20 cellular contexts compared by ENCODE assay signal in the genomic region with DNA sequence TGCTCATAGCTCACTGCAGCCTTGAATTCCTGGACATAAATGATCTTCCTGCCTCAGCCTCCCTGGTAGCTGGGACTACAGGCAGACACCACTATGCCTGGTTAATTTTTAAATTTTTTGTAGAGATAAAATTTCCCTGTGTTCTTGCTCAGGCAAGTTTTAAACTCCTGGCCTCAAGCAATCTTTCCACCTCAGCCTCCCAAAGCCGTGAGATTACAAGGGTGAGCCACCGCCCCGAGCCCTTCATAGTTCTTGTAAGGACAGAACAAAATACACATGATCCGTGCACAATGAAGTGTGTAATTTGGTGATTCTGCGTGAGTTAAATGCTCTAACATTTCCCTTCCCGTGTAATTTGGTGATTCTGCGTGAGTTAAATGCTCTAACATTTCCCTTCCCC. TPM values are rescaled to one million over a fixed set of nuclear protein-coding genes. Genes with fewer than 3 reads are reported as not detected.
DNase-seq lines count a peak whose midpoint lies in the region; ATAC-seq, FAIRE-seq and TF ChIP-seq lines count a peak whose summit lies in the region.
"Had no signal": no experiment of that assay in that cellular context is flagged by ENCODE, and none has a peak within 500 bp of the region (broad histone marks: within the 10 kb centered on the region; RNA-seq: fewer than 3 reads in every experiment).

No MANE protein-coding gene starts in this region.

- H4K91ac ChIP-seq in trophoblast cell (ENCODE audit: low read depth, low read length): no peak overlapping the region

- WGBS in HepG2 (ENCODE audit: low lambda C conversion rate): 71% methylated on average over 7 of the region's 7 CpGs
- WGBS in right lobe of liver (ENCODE audit: insufficient coverage, low coverage, low lambda C conversion rate, missing lambda C conversion rate): 85% methylated on average over 7 of the region's 7 CpGs
- no CpG with 5 or more reads among the region's 7 CpGs for WGBS in trophoblast cell (ENCODE audit: extremely low coverage, insufficient coverage, insufficient read length)
- 28 to 45% (median 30%) methylated on average over 7 of the region's 7 CpGs for WGBS in psoas muscle, 3 donors

- H2BK5ac ChIP-seq in trophoblast cell (ENCODE audit: low read depth, low read length, poor library complexity): no peak overlapping the region

- in situ Hi-C loops in HepG2 (cut with HindIII; ENCODE audit: extremely low pct_ligation_motif_present, low pct_unique_long_range_greater_than_20kb): no loop called here

- no peak overlapping the region for H3K4me3 ChIP-seq in HepG2 (replicated peaks in 1 of 3; ENCODE audit: insufficient read depth in 1 of 3, low read depth in 2 of 3, low read length in 3 of 3)
- H3K4me3 ChIP-seq in right lobe of liver: no peak overlapping the region
- H3K4me3 ChIP-seq in keratinocyte (ENCODE audit: control insufficient read depth in 2 of 3, extremely low read depth in 1 of 3, insufficient read depth in 2 of 3, low read depth in 1 of 3, low read length in 3 of 3): no peak overlapping the region
- H3K4me3 ChIP-seq in trophoblast cell (ENCODE audit: low read depth, low read length): no peak overlapping the region
- no peak overlapping the region for H3K4me3 ChIP-seq in psoas muscle
- H3K4me3 ChIP-seq: A549, GM12878, GM23248, HAP-1 had no signal

- CTCF ChIA-PET in HepG2 (lab: Yijun Ruan, JAX; ENCODE audit: low intra/inter-chr PET ratio, low total read pairs): no interaction called here

- H2BK120ac ChIP-seq in trophoblast cell (ENCODE audit: insufficient read depth, low read length, poor library complexity): no peak overlapping the region

- H2AK5ac ChIP-seq in trophoblast cell (ENCODE audit: low read length): no peak overlapping the region

- no peaks in the 10 kb centered on the region for H3K9me1 ChIP-seq in keratinocyte (ENCODE audit: control insufficient read depth, extremely low read depth, insufficient read depth, low read length)

- no peak for DNase-seq in HepG2 (ENCODE audit: low spot score)
- no peak for DNase-seq in right lobe of liver
- no peak for DNase-seq in keratinocyte (ENCODE audit: low read depth, low spot score)
- peak; percentile 33 to 51 for DNase-seq in trophoblast cell
- DNase-seq in psoas muscle: no peak
- no peak for DNase-seq in NCI-H446 (lab: John Stamatoyannopoulos, UW)
- no peak for DNase-seq in Kasumi-1 (lab: John Stamatoyannopoulos, UW)
- DNase-seq: AML-193; CD4-positive, alpha-beta T cell; DMS 273 treated with DMSO at 0.1 percent for 48 hours; DMS53; DND-41; EL; GM23248 had no signal

- no peak overlapping the region for H4K12ac ChIP-seq in trophoblast cell (ENCODE audit: low read depth, low read length)

- no peak for TF ChIP-seq POLR2A in HepG2 (IDR thresholded peaks at IDR 0.05; ENCODE audit: insufficient read depth in 1 of 2, low read depth in 2 of 2, low read length in 2 of 2)
- no peak for TF ChIP-seq POLR2A in right lobe of liver (IDR thresholded peaks at IDR 0.05)

- H2BK12ac ChIP-seq in trophoblast cell (ENCODE audit: low read length): no peak overlapping the region

- POLR2A ChIA-PET in HepG2 (lab: Yijun Ruan, JAX): no interaction called here

- H3K79me2 ChIP-seq in HepG2 (ENCODE audit: insufficient read depth, low read length): no peaks in the 10 kb centered on the region
- no peaks in the 10 kb centered on the region for H3K79me2 ChIP-seq in keratinocyte (ENCODE audit: control insufficient read depth, insufficient read depth, low read length)
- no peaks in the 10 kb centered on the region for H3K79me2 ChIP-seq in trophoblast cell (ENCODE audit: control insufficient read depth, insufficient read depth, low read length, poor library complexity)

- no peak overlapping the region for H3K18ac ChIP-seq in trophoblast cell (ENCODE audit: low read length)

- ATAC-seq in HepG2: no peak
- no peak for ATAC-seq in right lobe of liver
- ATAC-seq in psoas muscle: no peak
- ATAC-seq: A549, GM12878 had no signal

- BruUV-seq in HepG2 (replicated peaks; lab: Mats Ljungman, UMichigan): no TSS peak

- no peak for TF ChIP-seq RAD21 in HepG2 (CRISPR knock-in tag; IDR thresholded peaks at IDR 0.05)

- H3K4me1 ChIP-seq in HepG2 (ENCODE audit: insufficient read depth, low read length) (no peaks in the 10 kb centered on the region), right lobe of liver (no peaks in the 10 kb centered on the region), keratinocyte (ENCODE audit: control insufficient read depth, extremely low read depth, insufficient read depth, low read length) (peaks cover 7% of the 10 kb centered on the region), trophoblast cell (ENCODE audit: control insufficient read depth in 1 of 2, insufficient read depth in 2 of 2, low read length in 2 of 2) (peaks cover 0 to 1% of the 10 kb centered on the region in 2 experiments), psoas muscle (no peaks in the 10 kb centered on the region)
- H3K4me1 ChIP-seq: A549 had no signal

- H2AFZ ChIP-seq in HepG2 (ENCODE audit: low read length) (no peak overlapping the region), keratinocyte (ENCODE audit: control insufficient read depth, low read length) (peak overlapping the region; percentile 69), trophoblast cell (ENCODE audit: insufficient read depth, low read length, poor library complexity) (no peak overlapping the region)
- H2AFZ ChIP-seq: GM23248 had no signal

- H3K79me1 ChIP-seq in trophoblast cell (ENCODE audit: low read length): peaks cover 2% of the 10 kb centered on the region

- intact Hi-C loops in HepG2 (cut with micrococcal nuclease; ENCODE audit: unreplicated experiment) (no loop called here), right lobe of liver (cut with DNase I) (no loop called here), psoas muscle (cut with DNase I) (no loop called here)

- H4K8ac ChIP-seq in trophoblast cell (ENCODE audit: low read depth, low read length): no peak overlapping the region

- FAIRE-seq in HepG2 (lab: Jason Lieb, UNC) (no peak), keratinocyte (lab: Jason Lieb, UNC) (no peak)
- FAIRE-seq: A549, GM12878 had no signal

- H3K4me2 ChIP-seq in HepG2 (ENCODE audit: low read depth, low read length) (no peak overlapping the region), keratinocyte (ENCODE audit: control insufficient read depth, extremely low read depth, insufficient read depth, low read depth, low read length) (peak overlapping the region; percentile 37), trophoblast cell (ENCODE audit: low read length) (no peak overlapping the region)
- H3K4me2 ChIP-seq: A549 had no signal

- no peak for TF ChIP-seq EP300 in HepG2 (IDR thresholded peaks at IDR 0.05; ENCODE audit: low read depth in 2 of 2, low read length in 2 of 2)
- TF ChIP-seq EP300 in HepG2 (CRISPR knock-in tag; IDR thresholded peaks at IDR 0.05; ENCODE audit: borderline replicate concordance): no peak

- H3K4ac ChIP-seq in trophoblast cell (ENCODE audit: low read depth, low read length): no peak overlapping the region

- H3K36me3 ChIP-seq in HepG2 (replicated peaks in 1 of 2; ENCODE audit: control insufficient read depth in 1 of 2, insufficient read depth in 2 of 2, low read length in 2 of 2) (no peaks in the 10 kb centered on the region), right lobe of liver (no peaks in the 10 kb centered on the region), keratinocyte (ENCODE audit: control insufficient read depth in 2 of 2, extremely low read depth in 1 of 2, insufficient read depth in 2 of 2, low read length in 2 of 2) (no peaks in the 10 kb centered on the region), trophoblast cell (ENCODE audit: control insufficient read depth in 1 of 2, insufficient read depth in 2 of 2, low read length in 2 of 2) (no peaks in the 10 kb centered on the region), psoas muscle (ENCODE audit: insufficient read depth in 1 of 2, low read depth in 1 of 2) (no peaks in the 10 kb centered on the region)
- H3K36me3 ChIP-seq: HAP-1 had no signal

- no peak overlapping the region for H3K14ac ChIP-seq in trophoblast cell (ENCODE audit: low read length)

- H3K23ac ChIP-seq in trophoblast cell (ENCODE audit: low read length): no peak overlapping the region

- H3K27ac ChIP-seq in HepG2 (ENCODE audit: extremely low read length, insufficient read depth, low read length): no peak overlapping the region
- no peak overlapping the region for H3K27ac ChIP-seq in right lobe of liver
- no peak overlapping the region for H3K27ac ChIP-seq in keratinocyte (ENCODE audit: control insufficient read depth, insufficient read depth, low read length)
- H3K27ac ChIP-seq in trophoblast cell (ENCODE audit: low read depth, low read length): no peak overlapping the region
- no peak overlapping the region for H3K27ac ChIP-seq in psoas muscle
- H3K27ac ChIP-seq: 22Rv1, A549, C4-2B, GM23248 had no signal

- TF ChIP-seq CTCF in HepG2 (CRISPR knock-in tag; IDR thresholded peaks at IDR 0.05) (no peak), right lobe of liver (IDR thresholded peaks at IDR 0.05) (no peak), keratinocyte (optimal IDR thresholded peaks at IDR 0.05 in 1 of 3, IDR thresholded peaks at IDR 0.05 in 1 of 3, conservative IDR thresholded peaks at IDR 0.05 in 1 of 3; ENCODE audit: extremely low read depth in 1 of 3, insufficient read depth in 2 of 3, low read length in 3 of 3) (no peak), psoas muscle (IDR thresholded peaks at IDR 0.05) (no peak)

- H3K27me3 ChIP-seq in HepG2 (ENCODE audit: control insufficient read depth in 1 of 2, insufficient read depth in 2 of 2, low read length in 2 of 2) (no peaks in the 10 kb centered on the region), right lobe of liver (no peaks in the 10 kb centered on the region), keratinocyte (ENCODE audit: control insufficient read depth, extremely low read depth, insufficient read depth, low read length) (no peaks in the 10 kb centered on the region), trophoblast cell (ENCODE audit: insufficient read depth, low read length) (no peaks in the 10 kb centered on the region), psoas muscle (ENCODE audit: insufficient read depth in 3 of 3, low read length in 2 of 3) (no peaks in the 10 kb centered on the region)

- no peak overlapping the region for H3K9ac ChIP-seq in HepG2 (ENCODE audit: insufficient read depth, low read depth, low read length)
- no peak overlapping the region for H3K9ac ChIP-seq in keratinocyte (ENCODE audit: control insufficient read depth, extremely low read depth, insufficient read depth, low read length)
- H3K9ac ChIP-seq in trophoblast cell (ENCODE audit: low read length): no peak overlapping the region
- H3K9ac ChIP-seq: GM23248 had no signal

- H3K9me3 ChIP-seq in HepG2 (ENCODE audit: low read length) (no peaks in the 10 kb centered on the region), right lobe of liver (no peaks in the 10 kb centered on the region), keratinocyte (ENCODE audit: control insufficient read depth, low read depth, low read length) (no peaks in the 10 kb centered on the region), trophoblast cell (ENCODE audit: insufficient read depth, low read depth, low read length) (no peaks in the 10 kb centered on the region), psoas muscle (no peaks in the 10 kb centered on the region)
- H3K9me3 ChIP-seq: A549 had no signal

- no peaks in the 10 kb centered on the region for H4K20me1 ChIP-seq in HepG2 (ENCODE audit: insufficient read depth, low read length)
- H4K20me1 ChIP-seq in keratinocyte (ENCODE audit: control insufficient read depth, extremely low read depth, insufficient read depth, low read length): no peaks in the 10 kb centered on the region

- dilution Hi-C loops in keratinocyte (cut with MboI; ENCODE audit: extremely low pct_ligation_motif_present, low sequenced_read_pairs): no loop called here

RNA-seq across cellular contexts. Expression of a gene that starts 27.7 kb away (rescaled TPM):
- total RNA-seq in HepG2 (2016; rRNA removed; fragmentation: Illumina TruSeq; extraction: Trizol) (14.0 and 14.8 TPM in 2 replicates), right lobe of liver (10 to 100 TPM in 2 of 6 experiments, 1 to 10 TPM in 4; 3.9 to 13.1 (median 6.9) TPM), psoas muscle (10 to 100 TPM in 3 of 4 donors, 1 to 10 TPM in 1; 5.8 to 10.2 (median 10.0) TPM)
- total RNA-seq in HepG2 (2016; cell fraction: cytosol; rRNA removed; fragmentation: Illumina TruSeq; extraction: Trizol; ENCODE audit: low read depth): 0.71 and 1.1 TPM in 2 replicates
- 12.7 and 14.5 TPM in 2 replicates for total RNA-seq in HepG2 (2016; cell fraction: insoluble cytoplasmic fraction; rRNA removed; fragmentation: Illumina TruSeq; extraction: Trizol)
- total RNA-seq in HepG2 (2016; cell fraction: membrane; rRNA removed; fragmentation: Illumina TruSeq; extraction: Trizol): 2.1 and 2.5 TPM in 2 replicates
- total RNA-seq in HepG2 (2016; cell fraction: nucleus; rRNA removed; fragmentation: Illumina TruSeq; extraction: Trizol): 13.7 and 14.0 TPM in 2 replicates
- polyA plus RNA-seq in HepG2 (2011; rRNA removed) (4.5 and 6.2 TPM in 2 replicates), keratinocyte (16.1 to 22.5 TPM (median 22.0 TPM) in 3 replicates), psoas muscle (10 to 100 TPM in 1 of 3 donors, 1 to 10 TPM in 2; 1.8 to 10.9 (median 3.1) TPM)
- 4.8 and 5.4 TPM in 2 replicates for polyA plus RNA-seq in HepG2 (2011; cell fraction: cytosol; rRNA removed)
- polyA plus RNA-seq in HepG2 (2011; cell fraction: nucleus; rRNA removed): 9.9 and 11.4 TPM in 2 replicates
- 16.8 and 17.6 TPM in 2 replicates for polyA plus RNA-seq in HepG2 (2012)
- polyA plus RNA-seq in HepG2 (2016; cell fraction: cytosol; fragmentation: Illumina TruSeq; extraction: Trizol; ENCODE audit: low read depth): 0.22 and 0.27 TPM in 2 replicates
- 8.5 and 10.2 TPM in 2 replicates for polyA plus RNA-seq in HepG2 (2016; cell fraction: insoluble cytoplasmic fraction; fragmentation: Illumina TruSeq; extraction: Trizol; ENCODE audit: low read depth)
- 0.73 and 0.76 TPM in 2 replicates for polyA plus RNA-seq in HepG2 (2016; cell fraction: membrane; fragmentation: Illumina TruSeq; extraction: Trizol; ENCODE audit: low read depth)
- 10.0 and 10.4 TPM in 2 replicates for polyA plus RNA-seq in HepG2 (2016; cell fraction: nucleus; fragmentation: Illumina TruSeq; extraction: Trizol; ENCODE audit: insufficient read depth, low read depth)
- 16.0 and 20.3 TPM in 2 replicates for polyA minus RNA-seq in HepG2 (2011; rRNA and poly(A)+ RNA removed; ENCODE audit: low replicate concordance)
- 9.8 and 12.3 TPM in 2 replicates for polyA minus RNA-seq in HepG2 (2011; cell fraction: cytosol; rRNA and poly(A)+ RNA removed)
- 23.9 and 27.7 TPM in 2 replicates for polyA minus RNA-seq in HepG2 (2011; cell fraction: nucleus; rRNA and poly(A)+ RNA removed)
- polyA plus RNA-seq in keratinocyte (2011; ENCODE audit: low read depth): 28.7 TPM
- polyA plus RNA-seq in keratinocyte (2011; cell fraction: cytosol; rRNA removed): 20.3 and 20.9 TPM in 2 replicates
- 53.3 and 53.4 TPM in 2 replicates for polyA plus RNA-seq in keratinocyte (2011; cell fraction: nucleus; rRNA removed)
- polyA plus RNA-seq in keratinocyte (2012; ENCODE audit: low replicate concordance): 14.8 and 47.7 TPM in 2 replicates
- polyA minus RNA-seq in keratinocyte: 43.8 to 125 TPM (median 75.8 TPM) in 3 replicates
- polyA minus RNA-seq in keratinocyte (2011; cell fraction: cytosol; rRNA and poly(A)+ RNA removed): 44.9 TPM
- polyA minus RNA-seq in keratinocyte (2011; cell fraction: nucleus; rRNA and poly(A)+ RNA removed): 59.8 and 125 TPM in 2 replicates
- polyA plus RNA-seq in trophoblast cell (2013): 79.9 and 84.9 TPM in 2 replicates
- total RNA-seq: CD4-positive, alpha-beta T cell had no signal
- polyA plus RNA-seq: IgD-negative memory B cell had no signal

Comparison
In these comparisons a context has a peak if more than half of its experiments do, and no peak if none do; other contexts are left out.
1. DNase-seq: peak in trophoblast cell (2 of 2); none in HepG2 (single experiment), right lobe of liver (0 of 3), keratinocyte (single experiment), psoas muscle (0 of 2), NCI-H446 (0 of 2) and Kasumi-1 (0 of 2).